Comparison of ENCODE assay signal across 7 cellular contexts in genomic region chr15:43509002-43509922, GRCh38.
DNase-seq lines count a peak whose midpoint lies in the region; ATAC-seq and TF ChIP-seq lines count a peak whose summit lies in the region.

No MANE protein-coding gene starts in this region.

- TF ChIP-seq CTCF in HEK293 (tag by site-specific recombination; IDR thresholded peaks at IDR 0.05) (no peak), RWPE1 (conservative IDR thresholded peaks at IDR 0.05; ENCODE audit: low read depth) (no peak)

- H3K9me3 ChIP-seq in HEK293 (ENCODE audit: control insufficient read depth, insufficient read depth, low read depth, low read length): no peaks in the 10 kb centered on the region

- TF ChIP-seq POLR2A in GM18505 (IDR thresholded peaks at IDR 0.05; ENCODE audit: borderline replicate concordance, extremely low read depth, insufficient read depth, insufficient read length): no peak

- peaks cover 7% of the 10 kb centered on the region for H3K4me1 ChIP-seq in HEK293 (ENCODE audit: control insufficient read depth, insufficient read depth, low read length)

- CTCF ChIA-PET in HEK293 (lab: Yijun Ruan, JAX) (no interaction called here), RWPE1 (lab: Yijun Ruan, JAX) (interaction anchor here (0.6 to 1.9 kb wide), 2 partner anchors 34 to 69 kb away, joined by 3 to 9 read pairs; no protein-coding TSS in a partner anchor)

- H3K27ac ChIP-seq in HEK293 (ENCODE audit: extremely low read depth, low read depth, low read length) (no peak overlapping the region), RWPE1 (peak overlapping the region; percentile 69)

- H3K36me3 ChIP-seq in HEK293 (ENCODE audit: control insufficient read depth in 2 of 2, insufficient read depth in 1 of 2, low read length in 2 of 2): no peaks in the 10 kb centered on the region

- DNase-seq in RWPE1 (ENCODE audit: low spot score): no peak
- DNase-seq in fibroblast of gingiva (ENCODE audit: low read depth): peak; percentile 91
- DNase-seq in skeletal muscle cell (ENCODE audit: low read depth): no peak
- DNase-seq in NCI-H1694 (lab: John Stamatoyannopoulos, UW): no peak
- DNase-seq in CD1c-positive myeloid dendritic cell (ENCODE audit: extremely low spot score): no peak

- ATAC-seq in GM18505 (IDR thresholded peaks at IDR 0.05; ENCODE audit: unreplicated experiment): no peak

- POLR2A ChIA-PET in HEK293 (lab: Yijun Ruan, JAX): interaction anchor here (0.5 to 1.7 kb wide), 7 partner anchors 8 to 1701 kb away, joined by 3 to 17 read pairs (median 4); partner anchors contain the start of gene TP53BP1
- POLR2A ChIA-PET in RWPE1 (lab: Yijun Ruan, JAX; ENCODE audit: low non-redundant PET): no interaction called here

- H3K4me3 ChIP-seq in HEK293 (ENCODE audit: low read depth, low read length) (no peak overlapping the region), skeletal muscle cell (ENCODE audit: low read depth, low read length) (peak overlapping the region; percentile 60)

TF ChIP-seq in HEK293, 187 proteins besides CTCF, POLR2A, EP300 and RAD21:
- TF ChIP-seq MYNN (tag by site-specific recombination; IDR thresholded peaks at IDR 0.05; ENCODE audit: borderline replicate concordance) (0 out of 2 replicates have a peak, but pooled peaks have one; percentile 25), ZBTB10 (tag by site-specific recombination; IDR thresholded peaks at IDR 0.05) (no peak), ZNF335 (tag by site-specific recombination; conservative IDR thresholded peaks at IDR 0.05) (peak; percentile 41), ZFHX2 (tag by site-specific recombination; conservative IDR thresholded peaks at IDR 0.05) (peak; percentile 60), SP2 (tag by site-specific recombination; IDR thresholded peaks at IDR 0.05) (peak; percentile 22; the same call in 1 of the 2 replicates), EGR2 (tag by site-specific recombination; IDR thresholded peaks at IDR 0.05; ENCODE audit: low read depth) (peak; percentile 60), ZNF600 (tag by site-specific recombination; IDR thresholded peaks at IDR 0.05) (0 out of 2 replicates have a peak, but pooled peaks have one; percentile 10), ZNF48 (tag by site-specific recombination; IDR thresholded peaks at IDR 0.05) (no peak), ZNF184 (tag by site-specific recombination; IDR thresholded peaks at IDR 0.05) (no peak), ZNF530 (tag by site-specific recombination; IDR thresholded peaks at IDR 0.05; ENCODE audit: low read depth) (no peak), PRDM1 (tag by site-specific recombination; IDR thresholded peaks at IDR 0.05) (no peak), ZNF350 (tag by site-specific recombination; IDR thresholded peaks at IDR 0.05) (no peak)
